8 cellular contexts compared by ENCODE assay signal in the genomic region with DNA sequence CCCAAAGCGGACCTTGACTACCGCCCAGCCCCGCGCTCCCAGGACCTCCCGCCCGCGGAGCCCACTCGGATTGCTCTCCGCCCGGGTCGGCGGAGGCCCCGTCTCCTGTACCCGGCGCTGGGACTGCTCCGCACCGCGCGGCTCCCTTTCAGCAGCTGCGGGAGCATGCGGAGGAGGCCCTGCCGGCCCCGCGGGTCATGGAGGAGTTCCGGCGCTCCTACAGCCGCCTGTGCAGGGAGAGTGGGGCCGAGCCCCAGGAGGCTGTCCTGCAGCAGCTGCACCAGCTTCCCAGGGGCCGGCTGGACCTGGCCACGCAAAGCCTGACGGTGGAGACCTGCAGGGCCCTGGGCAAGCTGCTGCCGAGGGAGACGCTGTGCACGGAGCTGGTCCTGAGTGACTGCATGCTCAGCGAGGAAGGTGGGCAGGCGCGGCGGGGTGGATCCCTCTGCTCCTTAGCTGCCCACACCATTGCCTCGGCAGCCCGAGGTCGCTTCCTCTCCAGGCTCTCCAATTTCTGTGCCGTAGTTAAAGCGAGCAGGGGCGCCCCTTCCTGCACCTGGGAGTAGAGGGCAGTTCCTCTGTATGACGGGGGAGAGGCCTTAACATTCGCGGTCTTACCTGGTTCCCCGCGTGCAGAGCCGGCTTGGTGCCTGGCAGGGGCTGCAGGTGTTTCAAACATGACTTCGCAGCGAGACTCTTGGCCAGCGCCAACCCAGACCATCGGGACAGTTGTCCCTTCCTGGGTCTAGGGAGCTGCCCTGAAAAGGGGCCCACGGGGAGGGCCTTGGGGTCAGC. TPM values are rescaled to one million over a fixed set of nuclear protein-coding genes. Genes with fewer than 3 reads are reported as not detected.
DNase-seq lines count a peak whose midpoint lies in the region; ATAC-seq and TF ChIP-seq lines count a peak whose summit lies in the region.

No MANE protein-coding gene starts in this region.

- H3K36me3 Mint-ChIP-seq in Calu3 (ENCODE audit: insufficient read depth, unreplicated experiment): peaks cover 57% of the 10 kb centered on the region
- H3K36me3 Mint-ChIP-seq in activated naive CD4-positive, alpha-beta T cell treated with anti-CD3 and anti-CD28 coated beads, Interleukin-2, amount 10 ng/mL, durations not matched to agents 7 days and 5 days: peaks cover 12% of the 10 kb centered on the region

- peak overlapping the region; percentile 70 for H3K27ac ChIP-seq in KOPT-K1 (ENCODE audit: low read depth, low read length, poor library complexity, severe bottlenecking)
- peak overlapping the region; percentile 28 for H3K27ac ChIP-seq in iPS-20b (ENCODE audit: low read length)

- CTCF ChIA-PET in Calu3 (lab: Charles Lee): interaction anchor here (1.3 to 4.6 kb wide), 4 partner anchors 14 to 107 kb away, joined by 3 to 45 read pairs (median 14); partner anchors contain the start of genes DCXR and NOTUM
- CTCF ChIA-PET in activated naive CD4-positive, alpha-beta T cell treated with anti-CD3 and anti-CD28 coated beads, Interleukin-2, amount 10 ng/mL, durations not matched to agents 7 days and 5 days (lab: Charles Lee): interaction anchor here (0.9 to 6.0 kb wide), 4 partner anchors 14 to 242 kb away, joined by 3 to 103 read pairs (median 4); partner anchors contain the start of genes DCXR and NOTUM

- no peaks in the 10 kb centered on the region for H3K27me3 Mint-ChIP-seq in Calu3 (ENCODE audit: unreplicated experiment)
- no peaks in the 10 kb centered on the region for H3K27me3 Mint-ChIP-seq in activated naive CD4-positive, alpha-beta T cell treated with anti-CD3 and anti-CD28 coated beads, Interleukin-2, amount 10 ng/mL, durations not matched to agents 7 days and 5 days

- H3K9ac ChIP-seq in iPS-20b (ENCODE audit: low read depth, low read length): peak overlapping the region; percentile 74; the same call in 1 of the 2 replicates

- peak; percentile 16 for DNase-seq in Calu3
- peak; percentile 47 for DNase-seq in activated naive CD4-positive, alpha-beta T cell treated with anti-CD3 and anti-CD28 coated beads, Interleukin-2, amount 10 ng/mL, durations not matched to agents 7 days and 5 days
- peak; percentile 49 for DNase-seq in stimulated activated naive CD8-positive, alpha-beta T cell treated with anti-CD3 and anti-CD28 coated beads, Interleukin-15, Interleukin-2, amounts not matched to agents 100 U/mL and 50 U/mL, for 24 hours
- DNase-seq in GM13976 (ENCODE audit: low spot score): no peak
- no peak for DNase-seq in NK-92 treated with Interleukin-12 subunit alpha and Interleukin-12 subunit beta, amount 100 ng/mL, for 24 hours (lab: John Stamatoyannopoulos, UW)

- no peaks in the 10 kb centered on the region for H3K9me3 ChIP-seq in KOPT-K1 (ENCODE audit: insufficient read depth, low read length, poor library complexity, severe bottlenecking)
- H3K9me3 ChIP-seq in iPS-20b (ENCODE audit: insufficient read depth, low read depth, low read length): no peaks in the 10 kb centered on the region

- ATAC-seq in GM19324 (IDR thresholded peaks at IDR 0.05; ENCODE audit: low FRiP score, unreplicated experiment): peak; percentile 9
- ATAC-seq in stimulated activated naive CD8-positive, alpha-beta T cell treated with anti-CD3 and anti-CD28 coated beads, Interleukin-15, Interleukin-2, amounts not matched to agents 100 U/mL and 50 U/mL, for 24 hours: no peak

- peak overlapping the region; percentile 76 for H3K27ac Mint-ChIP-seq in Calu3 (ENCODE audit: unreplicated experiment)
- H3K27ac Mint-ChIP-seq in activated naive CD4-positive, alpha-beta T cell treated with anti-CD3 and anti-CD28 coated beads, Interleukin-2, amount 10 ng/mL, durations not matched to agents 7 days and 5 days: no peak overlapping the region

- H3K4me1 ChIP-seq in iPS-20b (ENCODE audit: insufficient read depth, low read length): peaks cover 3% of the 10 kb centered on the region; the same call in 1 of the 2 replicates

- H3K4me3 Mint-ChIP-seq in Calu3 (ENCODE audit: low read depth, unreplicated experiment): peak overlapping the region; percentile 81
- peak overlapping the region; percentile 83 for H3K4me3 Mint-ChIP-seq in activated naive CD4-positive, alpha-beta T cell treated with anti-CD3 and anti-CD28 coated beads, Interleukin-2, amount 10 ng/mL, durations not matched to agents 7 days and 5 days

- H3K36me3 ChIP-seq in KOPT-K1 (ENCODE audit: insufficient read depth, low read length): peaks cover 28% of the 10 kb centered on the region
- H3K36me3 ChIP-seq in iPS-20b (ENCODE audit: insufficient read depth, low read depth, low read length): peaks cover 2% of the 10 kb centered on the region; the same call in 1 of the 2 replicates

- no peaks in the 10 kb centered on the region for H3K9me3 Mint-ChIP-seq in Calu3 (ENCODE audit: low read depth, unreplicated experiment)
- H3K9me3 Mint-ChIP-seq in activated naive CD4-positive, alpha-beta T cell treated with anti-CD3 and anti-CD28 coated beads, Interleukin-2, amount 10 ng/mL, durations not matched to agents 7 days and 5 days: no peaks in the 10 kb centered on the region

- TF ChIP-seq CTCF in Calu3 (IDR thresholded peaks at IDR 0.05; ENCODE audit: unreplicated experiment) (no peak), GM13976 (IDR thresholded peaks at IDR 0.05; ENCODE audit: borderline replicate concordance, control extremely low read depth, extremely low read depth, insufficient read depth, missing control alignments) (no peak)

- in situ Hi-C loops in GM13976 (cut with MboI; ENCODE audit: low sequenced_read_pairs, unreplicated experiment): loop anchor here (10.0 kb wide), 1 partner anchor 131 kb away; no protein-coding TSS in a partner anchor

- intact Hi-C loops in Calu3 (cut with micrococcal nuclease; ENCODE audit: unreplicated experiment): loop anchor here (2.0 to 5.0 kb wide), 2 partner anchors 69 to 129 kb away; no protein-coding TSS in a partner anchor

- H3K4me1 Mint-ChIP-seq in Calu3 (ENCODE audit: low read depth, unreplicated experiment): peaks cover 8% of the 10 kb centered on the region
- H3K4me1 Mint-ChIP-seq in activated naive CD4-positive, alpha-beta T cell treated with anti-CD3 and anti-CD28 coated beads, Interleukin-2, amount 10 ng/mL, durations not matched to agents 7 days and 5 days: peaks cover 46% of the 10 kb centered on the region

- no TSS peak for BruUV-seq in Calu3 (replicated peaks; lab: Mats Ljungman, UMichigan)

- H3K27me3 ChIP-seq in iPS-20b (ENCODE audit: insufficient read depth, low read length): no peaks in the 10 kb centered on the region

- H3K4me3 ChIP-seq in iPS-20b (ENCODE audit: low read length): peak overlapping the region; percentile 84

RNA-seq across cellular contexts. Expression of gene LRRC45, which starts 0.5 kb away (rescaled TPM):
- total RNA-seq in Calu3 (2022): 31.2 and 32.6 TPM in 2 replicates

RNA-seq across cellular contexts. Expression of gene CENPX, which starts 1.0 kb away (rescaled TPM):
- 84.4 and 86.9 TPM in 2 replicates for total RNA-seq in Calu3 (2022)

RNA-seq across cellular contexts. Expression of gene RAC3, which starts 7.8 kb away (rescaled TPM):
- 8.0 and 9.3 TPM in 2 replicates for total RNA-seq in Calu3 (2022)

RNA-seq across cellular contexts. Expression of gene DCXR, which starts 13.9 kb away (rescaled TPM):
- 87.8 and 95.3 TPM in 2 replicates for total RNA-seq in Calu3 (2022)

RNA-seq across cellular contexts. Expression of gene RFNG, which starts 28.0 kb away (rescaled TPM):
- 26.4 and 33.5 TPM in 2 replicates for total RNA-seq in Calu3 (2022)

Comparison
In these comparisons a context has a peak if more than half of its experiments do, and no peak if none do; other contexts are left out.
1. DNase-seq: peak in Calu3 (single experiment), activated naive CD4-positive, alpha-beta T cell treated with anti-CD3 and anti-CD28 coated beads, Interleukin-2, amount 10 ng/mL, durations not matched to agents 7 days and 5 days (single experiment) and stimulated activated naive CD8-positive, alpha-beta T cell treated with anti-CD3 and anti-CD28 coated beads, Interleukin-15, Interleukin-2, amounts not matched to agents 100 U/mL and 50 U/mL, for 24 hours (single experiment); none in GM13976 (single experiment) and NK-92 treated with Interleukin-12 subunit alpha and Interleukin-12 subunit beta, amount 100 ng/mL, for 24 hours (single experiment).